1 cellular context compared by ENCODE assay signal in the genomic region with DNA sequence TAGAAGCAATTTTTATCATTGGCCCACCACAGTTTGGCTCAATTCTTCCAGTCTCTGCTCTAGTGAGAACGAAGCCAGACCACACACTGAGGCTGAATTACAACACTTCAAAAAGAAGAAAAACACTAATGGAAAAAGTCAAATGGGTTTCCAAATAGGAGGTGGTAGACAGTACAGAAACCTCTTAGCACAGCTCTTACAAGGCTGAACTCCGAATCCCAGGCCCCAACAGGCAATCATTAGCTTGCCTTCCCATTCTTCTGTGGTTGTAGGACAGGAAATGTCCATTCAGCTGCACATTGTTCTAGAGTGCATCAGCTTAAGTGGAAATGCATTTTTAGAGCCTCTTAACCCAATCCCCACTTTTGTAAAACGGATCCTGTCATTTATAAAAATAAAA.
TF ChIP-seq lines count a peak whose summit lies in the region.

No MANE protein-coding gene starts in this region.

TF ChIP-seq in H1, 55 proteins besides CTCF, POLR2A, EP300 and RAD21 (continued from another document):
- TF ChIP-seq, protein P1, sequence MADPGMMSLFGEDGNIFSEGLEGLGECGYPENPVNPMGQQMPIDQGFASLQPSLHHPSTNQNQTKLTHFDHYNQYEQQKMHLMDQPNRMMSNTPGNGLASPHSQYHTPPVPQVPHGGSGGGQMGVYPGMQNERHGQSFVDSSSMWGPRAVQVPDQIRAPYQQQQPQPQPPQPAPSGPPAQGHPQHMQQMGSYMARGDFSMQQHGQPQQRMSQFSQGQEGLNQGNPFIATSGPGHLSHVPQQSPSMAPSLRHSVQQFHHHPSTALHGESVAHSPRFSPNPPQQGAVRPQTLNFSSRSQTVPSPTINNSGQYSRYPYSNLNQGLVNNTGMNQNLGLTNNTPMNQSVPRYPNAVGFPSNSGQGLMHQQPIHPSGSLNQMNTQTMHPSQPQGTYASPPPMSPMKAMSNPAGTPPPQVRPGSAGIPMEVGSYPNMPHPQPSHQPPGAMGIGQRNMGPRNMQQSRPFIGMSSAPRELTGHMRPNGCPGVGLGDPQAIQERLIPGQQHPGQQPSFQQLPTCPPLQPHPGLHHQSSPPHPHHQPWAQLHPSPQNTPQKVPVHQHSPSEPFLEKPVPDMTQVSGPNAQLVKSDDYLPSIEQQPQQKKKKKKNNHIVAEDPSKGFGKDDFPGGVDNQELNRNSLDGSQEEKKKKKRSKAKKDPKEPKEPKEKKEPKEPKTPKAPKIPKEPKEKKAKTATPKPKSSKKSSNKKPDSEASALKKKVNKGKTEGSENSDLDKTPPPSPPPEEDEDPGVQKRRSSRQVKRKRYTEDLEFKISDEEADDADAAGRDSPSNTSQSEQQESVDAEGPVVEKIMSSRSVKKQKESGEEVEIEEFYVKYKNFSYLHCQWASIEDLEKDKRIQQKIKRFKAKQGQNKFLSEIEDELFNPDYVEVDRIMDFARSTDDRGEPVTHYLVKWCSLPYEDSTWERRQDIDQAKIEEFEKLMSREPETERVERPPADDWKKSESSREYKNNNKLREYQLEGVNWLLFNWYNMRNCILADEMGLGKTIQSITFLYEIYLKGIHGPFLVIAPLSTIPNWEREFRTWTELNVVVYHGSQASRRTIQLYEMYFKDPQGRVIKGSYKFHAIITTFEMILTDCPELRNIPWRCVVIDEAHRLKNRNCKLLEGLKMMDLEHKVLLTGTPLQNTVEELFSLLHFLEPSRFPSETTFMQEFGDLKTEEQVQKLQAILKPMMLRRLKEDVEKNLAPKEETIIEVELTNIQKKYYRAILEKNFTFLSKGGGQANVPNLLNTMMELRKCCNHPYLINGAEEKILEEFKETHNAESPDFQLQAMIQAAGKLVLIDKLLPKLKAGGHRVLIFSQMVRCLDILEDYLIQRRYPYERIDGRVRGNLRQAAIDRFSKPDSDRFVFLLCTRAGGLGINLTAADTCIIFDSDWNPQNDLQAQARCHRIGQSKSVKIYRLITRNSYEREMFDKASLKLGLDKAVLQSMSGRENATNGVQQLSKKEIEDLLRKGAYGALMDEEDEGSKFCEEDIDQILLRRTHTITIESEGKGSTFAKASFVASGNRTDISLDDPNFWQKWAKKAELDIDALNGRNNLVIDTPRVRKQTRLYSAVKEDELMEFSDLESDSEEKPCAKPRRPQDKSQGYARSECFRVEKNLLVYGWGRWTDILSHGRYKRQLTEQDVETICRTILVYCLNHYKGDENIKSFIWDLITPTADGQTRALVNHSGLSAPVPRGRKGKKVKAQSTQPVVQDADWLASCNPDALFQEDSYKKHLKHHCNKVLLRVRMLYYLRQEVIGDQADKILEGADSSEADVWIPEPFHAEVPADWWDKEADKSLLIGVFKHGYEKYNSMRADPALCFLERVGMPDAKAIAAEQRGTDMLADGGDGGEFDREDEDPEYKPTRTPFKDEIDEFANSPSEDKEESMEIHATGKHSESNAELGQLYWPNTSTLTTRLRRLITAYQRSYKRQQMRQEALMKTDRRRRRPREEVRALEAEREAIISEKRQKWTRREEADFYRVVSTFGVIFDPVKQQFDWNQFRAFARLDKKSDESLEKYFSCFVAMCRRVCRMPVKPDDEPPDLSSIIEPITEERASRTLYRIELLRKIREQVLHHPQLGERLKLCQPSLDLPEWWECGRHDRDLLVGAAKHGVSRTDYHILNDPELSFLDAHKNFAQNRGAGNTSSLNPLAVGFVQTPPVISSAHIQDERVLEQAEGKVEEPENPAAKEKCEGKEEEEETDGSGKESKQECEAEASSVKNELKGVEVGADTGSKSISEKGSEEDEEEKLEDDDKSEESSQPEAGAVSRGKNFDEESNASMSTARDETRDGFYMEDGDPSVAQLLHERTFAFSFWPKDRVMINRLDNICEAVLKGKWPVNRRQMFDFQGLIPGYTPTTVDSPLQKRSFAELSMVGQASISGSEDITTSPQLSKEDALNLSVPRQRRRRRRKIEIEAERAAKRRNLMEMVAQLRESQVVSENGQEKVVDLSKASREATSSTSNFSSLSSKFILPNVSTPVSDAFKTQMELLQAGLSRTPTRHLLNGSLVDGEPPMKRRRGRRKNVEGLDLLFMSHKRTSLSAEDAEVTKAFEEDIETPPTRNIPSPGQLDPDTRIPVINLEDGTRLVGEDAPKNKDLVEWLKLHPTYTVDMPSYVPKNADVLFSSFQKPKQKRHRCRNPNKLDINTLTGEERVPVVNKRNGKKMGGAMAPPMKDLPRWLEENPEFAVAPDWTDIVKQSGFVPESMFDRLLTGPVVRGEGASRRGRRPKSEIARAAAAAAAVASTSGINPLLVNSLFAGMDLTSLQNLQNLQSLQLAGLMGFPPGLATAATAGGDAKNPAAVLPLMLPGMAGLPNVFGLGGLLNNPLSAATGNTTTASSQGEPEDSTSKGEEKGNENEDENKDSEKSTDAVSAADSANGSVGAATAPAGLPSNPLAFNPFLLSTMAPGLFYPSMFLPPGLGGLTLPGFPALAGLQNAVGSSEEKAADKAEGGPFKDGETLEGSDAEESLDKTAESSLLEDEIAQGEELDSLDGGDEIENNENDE (IDR thresholded peaks at IDR 0.05; ENCODE audit: insufficient replicate concordance, low read length), result no peak
- TF ChIP-seq HDAC6 (IDR thresholded peaks at IDR 0.05; ENCODE audit: low read depth, low read length), result no peak
